In genomic region chr1:212293579-212293978, GRCh38 we compare ENCODE assay signal across 12 cellular contexts. TPM values are rescaled to one million over a fixed set of nuclear protein-coding genes. Genes with fewer than 3 reads are reported as not detected.
DNase-seq lines count a peak whose midpoint lies in the region; ATAC-seq lines count a peak whose summit lies in the region.
"Had no signal": no experiment of that assay in that cellular context is flagged by ENCODE, and none has a peak within 500 bp of the region (broad histone marks: within the 10 kb centered on the region; RNA-seq: fewer than 3 reads in every experiment).

No MANE protein-coding gene starts in this region.

- H3K27ac ChIP-seq in right cardiac atrium (ENCODE audit: low read length): no peak overlapping the region

- no peaks in the 10 kb centered on the region for H3K9me3 ChIP-seq in right cardiac atrium (ENCODE audit: control insufficient read depth, low read length)

- H3K4me1 Mint-ChIP-seq in activated naive CD8-positive, alpha-beta T cell (ENCODE audit: low read depth): peaks cover 80% of the 10 kb centered on the region
- H3K4me1 Mint-ChIP-seq in activated naive CD8-positive, alpha-beta T cell treated with anti-CD3 and anti-CD28 coated beads, Interleukin-2, amount 50 U/mL, for 24 hours: peaks cover 80% of the 10 kb centered on the region
- H3K4me1 Mint-ChIP-seq in activated T-helper 17 cell treated with anti-CD3 and anti-CD28 coated beads, Interleukin-2, amount 50 U/mL, for 72 hours: peaks cover 55% of the 10 kb centered on the region
- peaks cover 67% of the 10 kb centered on the region for H3K4me1 Mint-ChIP-seq in stimulated activated effector memory CD8-positive, alpha-beta T cell treated with anti-CD3 and anti-CD28 coated beads, Interleukin-12 subunit alpha, Interleukin-12 subunit beta, amount 100 ng/mL, for 72 hours

- WGBS in right cardiac atrium: 47% methylated on average over 1 of the region's 1 CpG

- peak overlapping the region; percentile 2 for H3K4me3 Mint-ChIP-seq in activated naive CD8-positive, alpha-beta T cell
- no peak overlapping the region for H3K4me3 Mint-ChIP-seq in activated naive CD8-positive, alpha-beta T cell treated with anti-CD3 and anti-CD28 coated beads, Interleukin-2, amount 50 U/mL, for 24 hours
- peak overlapping the region; percentile 99 for H3K4me3 Mint-ChIP-seq in activated T-helper 17 cell treated with anti-CD3 and anti-CD28 coated beads, Interleukin-2, amount 50 U/mL, for 72 hours
- peak overlapping the region; percentile 47 for H3K4me3 Mint-ChIP-seq in stimulated activated effector memory CD8-positive, alpha-beta T cell treated with anti-CD3 and anti-CD28 coated beads, Interleukin-12 subunit alpha, Interleukin-12 subunit beta, amount 100 ng/mL, for 72 hours
- H3K4me3 Mint-ChIP-seq: B cell had no signal

- H3K36me3 Mint-ChIP-seq in activated naive CD8-positive, alpha-beta T cell: peaks cover 4% of the 10 kb centered on the region
- peaks cover 2% of the 10 kb centered on the region for H3K36me3 Mint-ChIP-seq in activated naive CD8-positive, alpha-beta T cell treated with anti-CD3 and anti-CD28 coated beads, Interleukin-2, amount 50 U/mL, for 24 hours (ENCODE audit: low read depth)
- H3K36me3 Mint-ChIP-seq in activated T-helper 17 cell treated with anti-CD3 and anti-CD28 coated beads, Interleukin-2, amount 50 U/mL, for 72 hours (ENCODE audit: low read depth): peaks cover 31% of the 10 kb centered on the region
- H3K36me3 Mint-ChIP-seq in stimulated activated effector memory CD8-positive, alpha-beta T cell treated with anti-CD3 and anti-CD28 coated beads, Interleukin-12 subunit alpha, Interleukin-12 subunit beta, amount 100 ng/mL, for 72 hours: no peaks in the 10 kb centered on the region

- no peaks in the 10 kb centered on the region for H3K27me3 Mint-ChIP-seq in activated naive CD8-positive, alpha-beta T cell
- no peaks in the 10 kb centered on the region for H3K27me3 Mint-ChIP-seq in activated naive CD8-positive, alpha-beta T cell treated with anti-CD3 and anti-CD28 coated beads, Interleukin-2, amount 50 U/mL, for 24 hours
- no peaks in the 10 kb centered on the region for H3K27me3 Mint-ChIP-seq in activated T-helper 17 cell treated with anti-CD3 and anti-CD28 coated beads, Interleukin-2, amount 50 U/mL, for 72 hours
- H3K27me3 Mint-ChIP-seq: B cell had no signal

- H3K4me3 ChIP-seq in right cardiac atrium (ENCODE audit: low read length): peak overlapping the region; percentile 10

- ATAC-seq in activated naive CD8-positive, alpha-beta T cell treated with anti-CD3 and anti-CD28 coated beads, Interleukin-2, amount 50 U/mL, for 24 hours: no peak
- no peak for ATAC-seq in activated T-helper 17 cell treated with anti-CD3 and anti-CD28 coated beads, Interleukin-2, amount 50 U/mL, for 72 hours (replicated peaks)
- peak in 1 of 2 donors; percentile 42 for ATAC-seq in right cardiac atrium
- ATAC-seq in stimulated activated effector memory CD8-positive, alpha-beta T cell treated with anti-CD3 and anti-CD28 coated beads, Interleukin-12 subunit alpha, Interleukin-12 subunit beta, amount 100 ng/mL, for 72 hours: no peak

- intact Hi-C loops in right cardiac atrium (cut with DNase I): loop anchor here in 1 of 4 donors (10.0 kb wide), 1 partner anchor 219 kb away; no protein-coding TSS in a partner anchor

- DNase-seq in activated naive CD8-positive, alpha-beta T cell treated with anti-CD3 and anti-CD28 coated beads, Interleukin-2, amount 50 U/mL, for 24 hours: no peak
- DNase-seq in right cardiac atrium: no peak
- no peak for DNase-seq in stimulated activated effector memory CD8-positive, alpha-beta T cell treated with anti-CD3 and anti-CD28 coated beads, Interleukin-12 subunit alpha, Interleukin-12 subunit beta, amount 100 ng/mL, for 72 hours (ENCODE audit: low spot score in 2 of 2)
- no peak for DNase-seq in central memory CD4-positive, alpha-beta T cell
- DNase-seq in NCI-H1092 treated with DMSO at 0.1 percent for 48 hours (lab: John Stamatoyannopoulos, UW): no peak
- no peak for DNase-seq in activated CD4-positive, CD25-positive, alpha-beta regulatory T cell treated with anti-CD3 and anti-CD28 coated beads, Interleukin-2, amount 50 U/mL, for 72 hours
- DNase-seq: activated T-cell treated with anti-CD3 and anti-CD28 coated beads for 4 hours; effector memory CD4-positive, alpha-beta T cell; NCI-H1048 had no signal

- H3K27ac Mint-ChIP-seq in activated naive CD8-positive, alpha-beta T cell: peak overlapping the region; percentile 8
- no peak overlapping the region for H3K27ac Mint-ChIP-seq in activated naive CD8-positive, alpha-beta T cell treated with anti-CD3 and anti-CD28 coated beads, Interleukin-2, amount 50 U/mL, for 24 hours
- H3K27ac Mint-ChIP-seq in activated T-helper 17 cell treated with anti-CD3 and anti-CD28 coated beads, Interleukin-2, amount 50 U/mL, for 72 hours: peak overlapping the region; percentile 94
- H3K27ac Mint-ChIP-seq in stimulated activated effector memory CD8-positive, alpha-beta T cell treated with anti-CD3 and anti-CD28 coated beads, Interleukin-12 subunit alpha, Interleukin-12 subunit beta, amount 100 ng/mL, for 72 hours: peak overlapping the region; percentile 67
- H3K27ac Mint-ChIP-seq: B cell had no signal

- H3K27me3 ChIP-seq in right cardiac atrium (ENCODE audit: control insufficient read depth, insufficient read depth): no peaks in the 10 kb centered on the region

- H3K9me3 Mint-ChIP-seq in activated naive CD8-positive, alpha-beta T cell (ENCODE audit: low read depth): no peaks in the 10 kb centered on the region
- no peaks in the 10 kb centered on the region for H3K9me3 Mint-ChIP-seq in activated naive CD8-positive, alpha-beta T cell treated with anti-CD3 and anti-CD28 coated beads, Interleukin-2, amount 50 U/mL, for 24 hours
- no peaks in the 10 kb centered on the region for H3K9me3 Mint-ChIP-seq in activated T-helper 17 cell treated with anti-CD3 and anti-CD28 coated beads, Interleukin-2, amount 50 U/mL, for 72 hours
- no peaks in the 10 kb centered on the region for H3K9me3 Mint-ChIP-seq in stimulated activated effector memory CD8-positive, alpha-beta T cell treated with anti-CD3 and anti-CD28 coated beads, Interleukin-12 subunit alpha, Interleukin-12 subunit beta, amount 100 ng/mL, for 72 hours

- H3K4me1 ChIP-seq in right cardiac atrium (ENCODE audit: control insufficient read depth, insufficient read depth, low read length): peaks cover 9% of the 10 kb centered on the region

RNA-seq across cellular contexts. Expression of gene PPP2R5A, which starts 8.4 kb away (rescaled TPM):
- total RNA-seq in activated T-helper 17 cell treated with anti-CD3 and anti-CD28 coated beads, Interleukin-2, amount 50 U/mL, for 72 hours: 10 to 100 TPM; 33.6 to 34.9 TPM
- total RNA-seq in right cardiac atrium: 10 to 100 TPM; 58.4 to 72.0 (median 61.3) TPM
- polyA plus RNA-seq in right cardiac atrium: 53.1 TPM
